19 cellular contexts compared by ENCODE assay signal in genomic region chr16:15849209-15849981, GRCh38. TPM values are rescaled to one million over a fixed set of nuclear protein-coding genes. Genes with fewer than 3 reads are reported as not detected.
DNase-seq lines count a peak whose midpoint lies in the region; ATAC-seq, FAIRE-seq and TF ChIP-seq lines count a peak whose summit lies in the region.
"Had no signal": no experiment of that assay in that cellular context is flagged by ENCODE, and none has a peak within 500 bp of the region (broad histone marks: within the 10 kb centered on the region; RNA-seq: fewer than 3 reads in every experiment).

No MANE protein-coding gene starts in this region.

- intact Hi-C loops in GM12878 (cut with micrococcal nuclease; ENCODE audit: unreplicated experiment) (no loop called here), tibial artery (cut with DNase I; ENCODE audit: low total_unique reads) (loop anchor here (5.0 kb wide), 1 partner anchor 77 kb away; no protein-coding TSS in a partner anchor), colonic mucosa (cut with DNase I) (no loop called here)

- TF ChIP-seq EP300 in GM12878 (IDR thresholded peaks at IDR 0.05; ENCODE audit: borderline replicate concordance in 1 of 2, control insufficient read depth in 1 of 2, low read depth in 2 of 2, low read length in 2 of 2), result no peak

- peaks cover 2% of the 10 kb centered on the region; the same call in 1 of the 2 replicates for H3K27me3 ChIP-seq in MG63
- H3K27me3 ChIP-seq in GM12878 (replicated peaks in 1 of 2; ENCODE audit: control insufficient read depth in 2 of 2, insufficient read depth in 2 of 2, low read length in 1 of 2), result no peaks in the 10 kb centered on the region; a peak in 2 of 4 replicates
- no peaks in the 10 kb centered on the region for H3K27me3 ChIP-seq in muscle layer of colon (ENCODE audit: control insufficient read depth in 1 of 2, insufficient read depth in 2 of 2, low read length in 2 of 2)
- H3K27me3 ChIP-seq in tibial artery, result no peaks in the 10 kb centered on the region
- H3K27me3 ChIP-seq in colonic mucosa, result no peaks in the 10 kb centered on the region

- DNase-seq in MG63 (peak; percentile 43), GM12878 (ENCODE audit: low read depth, low spot score) (no peak), tibial artery (no peak), colonic mucosa (no peak), kidney tubule cell (ENCODE audit: low spot score) (no peak), HK-2 (ENCODE audit: unreplicated experiment) (no peak)
- DNase-seq: Calu3; CD8-positive, alpha-beta T cell; DMS79 treated with DMSO at 0.1 percent for 48 hours; NCI-H1417 treated with DMSO at 0.1 percent for 48 hours; NCI-H187 treated with DMSO at 0.1 percent for 48 hours; NCI-H2227 treated with DMSO at 0.1 percent for 48 hours; NCI-H510A treated with DMSO at 0.1 percent for 48 hours; NCI-H82 had no signal

- no TSS peak for BruUV-seq in GM12878 (replicated peaks; lab: Mats Ljungman, UMichigan)

- in situ Hi-C loops in GM12878 (cut with MboI), result no loop called here

- no peak for TF ChIP-seq RAD21 in GM12878 (IDR thresholded peaks at IDR 0.05; ENCODE audit: insufficient read depth, low read depth, low read length)

- no peak for ATAC-seq in GM12878
- ATAC-seq: CD8-positive, alpha-beta T cell had no signal

- TF ChIP-seq CTCF in GM12878 (IDR thresholded peaks at IDR 0.05 in 2 of 3, conservative IDR thresholded peaks at IDR 0.05 in 1 of 3; ENCODE audit: control insufficient read depth in 2 of 3, extremely low read depth in 1 of 3, insufficient read depth in 1 of 3, low read depth in 3 of 3, low read length in 3 of 3), result no peak
- TF ChIP-seq CTCF in tibial artery (IDR thresholded peaks at IDR 0.05), result no peak
- no peak for TF ChIP-seq CTCF in colonic mucosa (IDR thresholded peaks at IDR 0.05)

- POLR2A ChIA-PET in GM12878 (lab: Charles Lee), result no interaction called here

- no peak overlapping the region for H2AFZ ChIP-seq in GM12878 (ENCODE audit: control insufficient read depth, low read depth, low read length)

- no peak overlapping the region for H3K4me2 ChIP-seq in GM12878 (ENCODE audit: control insufficient read depth, insufficient read depth)

- no peaks in the 10 kb centered on the region for H3K4me1 ChIP-seq in GM12878 (ENCODE audit: control insufficient read depth, insufficient read depth, low read length)
- H3K4me1 ChIP-seq in muscle layer of colon (ENCODE audit: insufficient read depth, low read length), result peaks cover 12% of the 10 kb centered on the region
- peaks cover 0 to 85% (median 34%) of the 10 kb centered on the region in 4 donors for H3K4me1 ChIP-seq in tibial artery
- H3K4me1 ChIP-seq in colonic mucosa, result no peaks in the 10 kb centered on the region
- H3K4me1 ChIP-seq: HAP-1, SJSA1 had no signal

- 67% methylated on average over 12 of the region's 12 CpGs for WGBS in GM12878 (ENCODE audit: insufficient coverage, insufficient replicate concordance, low lambda C conversion rate, missing lambda C conversion rate)

- RAD21 ChIA-PET in GM12878 (lab: Charles Lee; ENCODE audit: unreplicated experiment), result no interaction called here

- no peak for FAIRE-seq in GM12878 (lab: Jason Lieb, UNC)

- H3K27ac ChIP-seq in GM12878 (ENCODE audit: control insufficient read depth, insufficient read depth), result no peak overlapping the region
- peak overlapping the region; percentile 70 for H3K27ac ChIP-seq in muscle layer of colon (ENCODE audit: low read depth, low read length)
- peak overlapping the region; percentile 89 to 97 for H3K27ac ChIP-seq in tibial artery
- no peak overlapping the region for H3K27ac ChIP-seq in colonic mucosa
- H3K27ac ChIP-seq: BLaER1 treated with 17β-estradiol and CSF1 and Interleukin-3, amounts not matched to agents 10 nM and 100 nM; SJSA1 had no signal

- H3K36me3 ChIP-seq in MG63 (no peaks in the 10 kb centered on the region), GM12878 (ENCODE audit: control insufficient read depth in 2 of 2, insufficient read depth in 2 of 2, low read length in 1 of 2) (no peaks in the 10 kb centered on the region), muscle layer of colon (ENCODE audit: insufficient read depth, low read length) (peaks cover 52% of the 10 kb centered on the region), tibial artery (peaks cover 5 to 42% (median 11%) of the 10 kb centered on the region in 3 donors), colonic mucosa (no peaks in the 10 kb centered on the region)
- H3K36me3 ChIP-seq: BLaER1 treated with 17β-estradiol and CSF1 and Interleukin-3, amounts not matched to agents 10 nM and 100 nM; HAP-1; SJSA1 had no signal

- H3K4me3 ChIP-seq in MG63, result no peak overlapping the region
- no peak overlapping the region for H3K4me3 ChIP-seq in GM12878
- H3K4me3 ChIP-seq in muscle layer of colon (ENCODE audit: low read depth in 1 of 2, low read length in 2 of 2), result peak overlapping the region in 1 of 2 donors; percentile 79
- H3K4me3 ChIP-seq in tibial artery, result peak overlapping the region; percentile 61 to 74
- H3K4me3 ChIP-seq in colonic mucosa, result no peak overlapping the region
- H3K4me3 ChIP-seq: BLaER1 treated with 17β-estradiol and CSF1 and Interleukin-3, amounts not matched to agents 10 nM and 100 nM; HAP-1; SJSA1 had no signal

- CTCF ChIA-PET in GM12878 (lab: Yijun Ruan, JAX), result interaction anchor here (0.5 kb wide), 1 partner anchor 84 kb away, joined by 3 read pairs; no protein-coding TSS in a partner anchor

- no peaks in the 10 kb centered on the region for H3K9me3 ChIP-seq in MG63
- H3K9me3 ChIP-seq in GM12878 (replicated peaks; ENCODE audit: control insufficient read depth, insufficient read depth, low read length), result no peaks in the 10 kb centered on the region
- no peaks in the 10 kb centered on the region for H3K9me3 ChIP-seq in muscle layer of colon (ENCODE audit: low read length)
- no peaks in the 10 kb centered on the region for H3K9me3 ChIP-seq in tibial artery
- no peaks in the 10 kb centered on the region for H3K9me3 ChIP-seq in colonic mucosa
- H3K9me3 ChIP-seq: BLaER1 treated with 17β-estradiol and CSF1 and Interleukin-3, amounts not matched to agents 10 nM and 100 nM; HAP-1; SJSA1 had no signal

- TF ChIP-seq POLR2A in GM12878 (IDR thresholded peaks at IDR 0.05; ENCODE audit: low read depth, low read length), result no peak

- SMC1A ChIA-PET in GM12878 (lab: Charles Lee; ENCODE audit: uncharacterized antibody, unreplicated experiment), result interaction anchor here (0.8 kb wide), 1 partner anchor 25 kb away, joined by 3 read pairs; no protein-coding TSS in a partner anchor

- H4K20me1 ChIP-seq in GM12878 (ENCODE audit: control insufficient read depth, insufficient read depth), result no peaks in the 10 kb centered on the region
- H4K20me1 ChIP-seq: BLaER1 treated with 17β-estradiol and CSF1 and Interleukin-3, amounts not matched to agents 10 nM and 100 nM had no signal

- no peaks in the 10 kb centered on the region for H3K79me2 ChIP-seq in GM12878 (ENCODE audit: control insufficient read depth, insufficient read depth, low read length)

- H3K9ac ChIP-seq in GM12878 (ENCODE audit: control insufficient read depth, insufficient read depth, low read length) (no peak overlapping the region), muscle layer of colon (ENCODE audit: low read length) (peak overlapping the region; percentile 66), colonic mucosa (ENCODE audit: low read depth in 2 of 2, low read length in 2 of 2) (no peak overlapping the region)
- H3K9ac ChIP-seq: BLaER1 treated with 17β-estradiol and CSF1 and Interleukin-3, amounts not matched to agents 10 nM and 100 nM had no signal

TF ChIP-seq in GM12878, 131 proteins besides CTCF, POLR2A, EP300 and RAD21 (continues in another document):
- no peak for TF ChIP-seq LARP7 (IDR thresholded peaks at IDR 0.05)

RNA-seq across cellular contexts. Expression of gene MYH11, which starts 7.4 kb away (rescaled TPM):
- 0.03 TPM in 1 of 2 replicates, not detected in the other for total RNA-seq in MG63 (2014; rRNA removed; shearing (Covaris generic); ENCODE audit: low replicate concordance)
- total RNA-seq in GM12878 (2013; cell fraction: nucleolus; rRNA removed), result not detected in 2 replicates
- total RNA-seq in GM12878 (2014; rRNA removed) (under 0.01 and 0.06 TPM in 2 replicates), GM12878 (2014; rRNA removed; fragmentation: Illumina TruSeq; extraction: Trizol) (0.05 and 0.13 TPM in 2 replicates), GM12878 (2021) (0.41 and 0.58 TPM in 2 replicates), colonic mucosa (100 to 1,000 TPM in 1 of 2 donors, 10 to 100 TPM in 1; 30.0 to 770 TPM)
- polyA plus RNA-seq in GM12878 (2011; ENCODE audit: low read depth), result 0.18 TPM
- polyA plus RNA-seq in GM12878 (2011; rRNA removed) (not detected in 2 replicates), GM12878 (2014; fragmentation: Illumina TruSeq; extraction: Trizol) (0.01 TPM in 1 of 2 replicates, not detected in the other), GM12878 (2014; fragmentation: Nextera tagmentation; extraction: Ambion mirVana) (under 1 TPM; 0.05 to 0.40 TPM), GM12878 (2014; rRNA removed) (0.01 TPM in 1 of 2 replicates, not detected in the other), GM12878 (2016; fragmentation: Nextera tagmentation; extraction: Ambion mirVana) (1 to 10 TPM in 1 of 2 experiments, under 1 TPM in 1; 0.88 to 1.9 TPM)
- polyA plus RNA-seq in GM12878 (2011; cell fraction: cytosol; rRNA removed), result not detected in 2 replicates
- polyA plus RNA-seq in GM12878 (2011; cell fraction: nucleus; rRNA removed), result not detected in 2 replicates
- polyA plus RNA-seq in GM12878 (2012), result 0.31 and 0.85 TPM in 2 replicates
- polyA minus RNA-seq in GM12878 (2011; rRNA and poly(A)+ RNA removed), result not detected in 2 replicates
- polyA minus RNA-seq in GM12878 (2011; cell fraction: cytosol; rRNA and poly(A)+ RNA removed), result not detected in 2 replicates
- polyA minus RNA-seq in GM12878 (2011; cell fraction: nucleus; rRNA and poly(A)+ RNA removed), result not detected in 2 replicates
- total RNA-seq: CD8-positive, alpha-beta T cell; G401 had no signal

RNA-seq across cellular contexts. Expression of gene CEP20, which starts 39.0 kb away (rescaled TPM):
- total RNA-seq in MG63 (2014; rRNA removed; shearing (Covaris generic); ENCODE audit: low replicate concordance), result 110 and 122 TPM in 2 replicates
- total RNA-seq in GM12878 (2013; cell fraction: nucleolus; rRNA removed), result 8.6 and 13.2 TPM in 2 replicates
- total RNA-seq in GM12878 (2014; rRNA removed), result 38.0 and 43.8 TPM in 2 replicates
- 52.1 and 53.0 TPM in 2 replicates for total RNA-seq in GM12878 (2014; rRNA removed; fragmentation: Illumina TruSeq; extraction: Trizol)
- total RNA-seq in GM12878 (2021), result 30.5 and 33.4 TPM in 2 replicates
- polyA plus RNA-seq in GM12878 (2011; ENCODE audit: low read depth), result 18.6 TPM
- 57.8 and 87.4 TPM in 2 replicates for polyA plus RNA-seq in GM12878 (2011; rRNA removed)
- polyA plus RNA-seq in GM12878 (2011; cell fraction: cytosol; rRNA removed), result 15.4 and 20.0 TPM in 2 replicates
- polyA plus RNA-seq in GM12878 (2011; cell fraction: nucleus; rRNA removed), result 5.6 and 7.0 TPM in 2 replicates
- polyA plus RNA-seq in GM12878 (2012), result 25.1 and 34.2 TPM in 2 replicates
- polyA plus RNA-seq in GM12878 (2014; fragmentation: Illumina TruSeq; extraction: Trizol), result 52.2 and 70.3 TPM in 2 replicates
- polyA plus RNA-seq in GM12878 (2014; fragmentation: Nextera tagmentation; extraction: Ambion mirVana), result 10 to 100 TPM; 52.2 to 55.2 TPM
- polyA plus RNA-seq in GM12878 (2014; rRNA removed), result 23.6 and 33.7 TPM in 2 replicates
- polyA plus RNA-seq in GM12878 (2016; fragmentation: Nextera tagmentation; extraction: Ambion mirVana), result 10 to 100 TPM; 53.4 to 53.9 TPM
- 19.6 and 49.7 TPM in 2 replicates for polyA minus RNA-seq in GM12878 (2011; rRNA and poly(A)+ RNA removed)
- 9.8 and 10.8 TPM in 2 replicates for polyA minus RNA-seq in GM12878 (2011; cell fraction: cytosol; rRNA and poly(A)+ RNA removed)
- polyA minus RNA-seq in GM12878 (2011; cell fraction: nucleus; rRNA and poly(A)+ RNA removed), result 1.2 and 3.8 TPM in 2 replicates
- total RNA-seq in colonic mucosa, result 10 to 100 TPM; 23.3 to 31.0 TPM

Comparison
In these comparisons a context has a peak if more than half of its experiments do, and no peak if none do; other contexts are left out.
1. H3K4me3 ChIP-seq: peak in tibial artery (2 of 2); none in MG63 (single experiment), GM12878 (single experiment) and colonic mucosa (single experiment).
2. H3K27ac ChIP-seq: peak in muscle layer of colon (single experiment) and tibial artery (2 of 2); none in GM12878 (single experiment) and colonic mucosa (single experiment).
3. RNA of gene MYH11, which starts 7.4 kb away (total RNA-seq): 30.0 to 770 TPM in colonic mucosa; under 0.01 to 0.58 TPM in GM12878 and 0.03 TPM in MG63; every median in the first group is over 10 times any median in the second.